In genomic region chr15:94033683-94034020, GRCh38 we compare ENCODE assay signal across 29 cellular contexts.
"Had no signal": no experiment of that assay in that cellular context is flagged by ENCODE, and none has a peak within 500 bp of the region (broad histone marks: within the 10 kb centered on the region; RNA-seq: fewer than 3 reads in every experiment).

No MANE protein-coding gene starts in this region.

- H3K27me3 ChIP-seq: ascending aorta, cardiac muscle cell had no signal

- H3K4me1 ChIP-seq: ascending aorta had no signal

- H3K36me3 ChIP-seq: ascending aorta, cardiac muscle cell had no signal

- DNase-seq: activated B cell treated with CpG ODN at 0.5 μM for 24 hours; activated CD4-positive, alpha-beta memory T cell treated with anti-CD3 and anti-CD28 coated beads for 36 hours; activated CD4-positive, alpha-beta T cell treated with anti-CD3 and anti-CD28 coated beads for 4 hours; activated CD4-positive, alpha-beta T cell treated with anti-CD3 and anti-CD28 coated beads, Interleukin-2, amount 10 ng/mL, durations not matched to agents 24 days and 14 days; activated CD4-positive, alpha-beta T cell treated with anti-CD3 and anti-CD28 coated beads, Interleukin-2, amount 50 U/mL, for 1 hour; activated CD4-positive, alpha-beta T cell treated with anti-CD3 and anti-CD28 coated beads, Interleukin-2, amount 50 U/mL, for 4 hours; activated CD4-positive, CD25-positive, alpha-beta regulatory T cell treated with anti-CD3 and anti-CD28 coated beads, Interleukin-2, amount 50 U/mL, for 72 hours; activated CD8-positive, alpha-beta memory T cell treated with anti-CD3 and anti-CD28 coated beads, Interleukin-2, amount 50 U/mL, for 4 hours; activated CD8-positive, alpha-beta T cell treated with anti-CD3 and anti-CD28 coated beads for 36 hours; activated effector memory CD4-positive, alpha-beta T cell treated with Interleukin-2 at 50 U/mL for 16 hours; activated gamma-delta T cell; activated naive CD4-positive, alpha-beta T cell treated with anti-CD3 and anti-CD28 coated beads, Interleukin-2, amount 10 ng/mL, durations not matched to agents 7 days and 5 days; activated naive CD4-positive, alpha-beta T cell treated with Interleukin-2 at 50 U/mL for 16 hours; activated naive CD8-positive, alpha-beta T cell treated with anti-CD3 and anti-CD28 coated beads, Interleukin-2, amount 10 ng/mL, durations not matched to agents 7 days and 5 days; activated naive CD8-positive, alpha-beta T cell treated with anti-CD3 and anti-CD28 coated beads, Interleukin-2, amount 50 U/mL, for 24 hours; activated T-cell treated with anti-CD3 and anti-CD28 coated beads for 4 hours; activated T-cell treated with anti-CD3 and anti-CD28 coated beads, Interleukin-2, amount 50 U/mL, for 1 hour; activated T-cell treated with anti-CD3 and anti-CD28 coated beads, Interleukin-2, amount 50 U/mL, for 4 hours; activated T-cell treated with anti-CD3 and anti-CD28 coated beads, Interleukin-2, amount 50 U/mL, for 72 hours; amygdala; anterior cingulate cortex; caudate nucleus; cerebellar nuclear complex; T-cell; T-helper 2 cell; T-helper 9 cell had no signal

- H3K9me3 ChIP-seq: ascending aorta had no signal

- H3K4me3 ChIP-seq: ascending aorta, cardiac muscle cell had no signal

- ATAC-seq: activated CD8-positive, alpha-beta T cell treated with anti-CD3 and anti-CD28 coated beads for 36 hours; activated naive CD8-positive, alpha-beta T cell treated with anti-CD3 and anti-CD28 coated beads, Interleukin-2, amount 50 U/mL, for 24 hours; activated T-cell treated with anti-CD3 and anti-CD28 coated beads, Interleukin-2, amount 50 U/mL, for 4 hours; activated T-cell treated with anti-CD3 and anti-CD28 coated beads, Interleukin-2, amount 50 U/mL, for 72 hours; T-cell had no signal

- H3K27ac ChIP-seq: ascending aorta, cardiac muscle cell, VCaP had no signal
